ENCODE assay signal across 9 cellular contexts in genomic region chr2:219442206-219443015, GRCh38. TPM values are rescaled to one million over a fixed set of nuclear protein-coding genes. Genes with fewer than 3 reads are reported as not detected.
A peak's percentile ranks its signal among the peaks of the same experiment; 100 is the strongest.
DNase-seq lines count a peak whose midpoint lies in the region; ATAC-seq, FAIRE-seq and TF ChIP-seq lines count a peak whose summit lies in the region.
"Had no signal": no experiment of that assay in that cellular context is flagged by ENCODE, and none has a peak within 500 bp of the region (broad histone marks: within the 10 kb centered on the region; RNA-seq: fewer than 3 reads in every experiment).

No MANE protein-coding gene starts in this region.

- TF ChIP-seq CTCF in ascending aorta (IDR thresholded peaks at IDR 0.05) (no peak), HepG2 (CRISPR knock-in tag; IDR thresholded peaks at IDR 0.05) (no peak), transverse colon (IDR thresholded peaks at IDR 0.05) (no peak)

- no peaks in the 10 kb centered on the region for H3K9me3 ChIP-seq in ascending aorta
- H3K9me3 ChIP-seq in HepG2 (ENCODE audit: low read length): no peaks in the 10 kb centered on the region
- H3K9me3 ChIP-seq in transverse colon: no peaks in the 10 kb centered on the region

- peak overlapping the region; percentile 74 to 84 for H3K4me3 Mint-ChIP-seq in activated T-cell treated with anti-CD3 and anti-CD28 coated beads, Interleukin-2, amount 50 U/mL, for 72 hours

- H3K4me1 ChIP-seq in ascending aorta: peaks cover 8 to 53% of the 10 kb centered on the region in 2 donors
- no peaks in the 10 kb centered on the region for H3K4me1 ChIP-seq in HepG2 (ENCODE audit: insufficient read depth, low read length)
- peaks cover 0 to 11% (median 1%) of the 10 kb centered on the region in 4 donors for H3K4me1 ChIP-seq in transverse colon

- H3K4me3 ChIP-seq in ascending aorta (peak overlapping the region; percentile 85 to 89), HepG2 (replicated peaks in 1 of 3; ENCODE audit: insufficient read depth in 1 of 3, low read depth in 2 of 3, low read length in 3 of 3) (peak overlapping the region in 1 of 3 experiments; percentile 39; a peak in 1 of 6 replicates), transverse colon (peak overlapping the region; percentile 45 to 63 (median 60))

- no peaks in the 10 kb centered on the region for H3K9me3 Mint-ChIP-seq in activated T-cell treated with anti-CD3 and anti-CD28 coated beads, Interleukin-2, amount 50 U/mL, for 72 hours

- H3K27ac ChIP-seq in ascending aorta (peak overlapping the region; percentile 91 to 94), HepG2 (ENCODE audit: extremely low read length, insufficient read depth, low read length) (no peak overlapping the region), transverse colon (peak overlapping the region; percentile 83 to 96 (median 85))

- H3K27me3 ChIP-seq in ascending aorta (no peaks in the 10 kb centered on the region), HepG2 (ENCODE audit: control insufficient read depth in 1 of 2, insufficient read depth in 2 of 2, low read length in 2 of 2) (peaks cover 40 to 92% of the 10 kb centered on the region in 2 experiments), transverse colon (peaks cover 67% of the 10 kb centered on the region)

- BruUV-seq in HepG2 (replicated peaks; lab: Mats Ljungman, UMichigan): no TSS peak

- in situ Hi-C loops in HepG2 (cut with HindIII; ENCODE audit: extremely low pct_ligation_motif_present, low pct_unique_long_range_greater_than_20kb) (no loop called here), transverse colon (cut with MboI; ENCODE audit: low pct_ligation_motif_present in 1 of 4, low pct_unique_long_range_greater_than_20kb in 1 of 4, low sequenced_read_pairs in 3 of 4) (no loop called here)

- peaks cover 10% of the 10 kb centered on the region for H3K4me1 Mint-ChIP-seq in activated T-cell treated with anti-CD3 and anti-CD28 coated beads, Interleukin-2, amount 50 U/mL, for 72 hours (ENCODE audit: low read depth)

- no peak overlapping the region for H3K9ac ChIP-seq in HepG2 (ENCODE audit: insufficient read depth, low read depth, low read length)

- no peak for FAIRE-seq in HepG2 (lab: Jason Lieb, UNC)

- CTCF ChIA-PET in HepG2 (lab: Yijun Ruan, JAX; ENCODE audit: low intra/inter-chr PET ratio, low total read pairs): no interaction called here

- no peak for TF ChIP-seq POLR2A in HepG2 (IDR thresholded peaks at IDR 0.05; ENCODE audit: insufficient read depth in 1 of 2, low read depth in 2 of 2, low read length in 2 of 2)
- no peak for TF ChIP-seq POLR2A in transverse colon (IDR thresholded peaks at IDR 0.05)

- H3K36me3 ChIP-seq in ascending aorta (peaks cover 2 to 4% of the 10 kb centered on the region in 2 donors), HepG2 (replicated peaks in 1 of 2; ENCODE audit: control insufficient read depth in 1 of 2, insufficient read depth in 2 of 2, low read length in 2 of 2) (no peaks in the 10 kb centered on the region), transverse colon (no peaks in the 10 kb centered on the region)

- no peaks in the 10 kb centered on the region for H3K36me3 Mint-ChIP-seq in activated T-cell treated with anti-CD3 and anti-CD28 coated beads, Interleukin-2, amount 50 U/mL, for 72 hours (ENCODE audit: insufficient read depth in 2 of 2)

- no peak for TF ChIP-seq RAD21 in HepG2 (CRISPR knock-in tag; IDR thresholded peaks at IDR 0.05)

- ATAC-seq in activated T-cell treated with anti-CD3 and anti-CD28 coated beads, Interleukin-2, amount 50 U/mL, for 72 hours (replicated peaks in 1 of 2): no peak
- ATAC-seq in HepG2 (peak; percentile 6; the same call in 1 of the 3 replicates), GM18858 (IDR thresholded peaks at IDR 0.05; ENCODE audit: unreplicated experiment) (no peak)

- peaks cover 4% of the 10 kb centered on the region; the same call in 1 of the 2 replicates for H4K20me1 ChIP-seq in HepG2 (ENCODE audit: insufficient read depth, low read length)

- no peak overlapping the region for H3K4me2 ChIP-seq in HepG2 (ENCODE audit: low read depth, low read length)

- POLR2A ChIA-PET in HepG2 (lab: Yijun Ruan, JAX): no interaction called here

- peaks cover 20% of the 10 kb centered on the region for H3K27me3 Mint-ChIP-seq in activated T-cell treated with anti-CD3 and anti-CD28 coated beads, Interleukin-2, amount 50 U/mL, for 72 hours (ENCODE audit: low read depth)

- intact Hi-C loops in ascending aorta (cut with DNase I): loop anchor here (5.0 kb wide), 1 partner anchor 35 kb away; no protein-coding TSS in a partner anchor
- intact Hi-C loops in HepG2 (cut with micrococcal nuclease; ENCODE audit: unreplicated experiment): no loop called here
- intact Hi-C loops in transverse colon (cut with DNase I; ENCODE audit: low total_unique reads): no loop called here

- no peaks in the 10 kb centered on the region for H3K79me2 ChIP-seq in HepG2 (ENCODE audit: insufficient read depth, low read length)

- H2AFZ ChIP-seq in HepG2 (ENCODE audit: low read length): no peak overlapping the region

- DNase-seq in activated T-cell treated with anti-CD3 and anti-CD28 coated beads, Interleukin-2, amount 50 U/mL, for 72 hours: no peak
- DNase-seq in activated T-cell treated with anti-CD3 and anti-CD28 coated beads for 4 hours: no peak
- DNase-seq in ascending aorta (ENCODE audit: low spot score in 2 of 2): no peak
- DNase-seq in HepG2 (ENCODE audit: low spot score): no peak
- DNase-seq in transverse colon: no peak
- DNase-seq in SIG-M5 (lab: John Stamatoyannopoulos, UW): no peak
- DNase-seq in NCI-H1436 treated with DMSO at 0.1 percent for 48 hours (lab: John Stamatoyannopoulos, UW): no peak

- TF ChIP-seq EP300 in HepG2 (IDR thresholded peaks at IDR 0.05; ENCODE audit: low read depth in 2 of 2, low read length in 2 of 2) (no peak), HepG2 (CRISPR knock-in tag; IDR thresholded peaks at IDR 0.05; ENCODE audit: borderline replicate concordance) (no peak), transverse colon (IDR thresholded peaks at IDR 0.05; ENCODE audit: low read depth) (no peak)

- H3K27ac Mint-ChIP-seq in activated T-cell treated with anti-CD3 and anti-CD28 coated beads, Interleukin-2, amount 50 U/mL, for 72 hours: no peak overlapping the region

- 22% methylated on average over 36 of the region's 45 CpGs for WGBS in HepG2 (ENCODE audit: low lambda C conversion rate)
- WGBS in transverse colon (ENCODE audit: low coverage in 1 of 2), 2 donors: 4% methylated on average over 42 of the region's 45 CpGs; no CpG with 5 or more reads in 1 of the 2 donors

RNA-seq across cellular contexts. Expression of gene SPEG, which starts 7.8 kb away (rescaled TPM):
- 1 to 10 TPM; 4.8 to 6.9 TPM for total RNA-seq in activated T-cell treated with anti-CD3 and anti-CD28 coated beads, Interleukin-2, amount 50 U/mL, for 72 hours
- total RNA-seq in ascending aorta (390 TPM), HepG2 (2016; rRNA removed; fragmentation: Illumina TruSeq; extraction: Trizol) (0.18 TPM in 1 of 2 replicates, not detected in the other), transverse colon (10 to 100 TPM; 26.5 to 95.8 (median 48.5) TPM)
- 0.51 TPM in 1 of 2 replicates, not detected in the other for total RNA-seq in HepG2 (2016; cell fraction: cytosol; rRNA removed; fragmentation: Illumina TruSeq; extraction: Trizol; ENCODE audit: low read depth)
- 0.06 TPM in 1 of 2 replicates, not detected in the other for total RNA-seq in HepG2 (2016; cell fraction: insoluble cytoplasmic fraction; rRNA removed; fragmentation: Illumina TruSeq; extraction: Trizol)
- total RNA-seq in HepG2 (2016; cell fraction: membrane; rRNA removed; fragmentation: Illumina TruSeq; extraction: Trizol): 0.12 and 1.1 TPM in 2 replicates
- 0.71 TPM in 1 of 2 replicates, not detected in the other for total RNA-seq in HepG2 (2016; cell fraction: nucleus; rRNA removed; fragmentation: Illumina TruSeq; extraction: Trizol)
- 0.24 and 0.94 TPM in 2 replicates for polyA plus RNA-seq in HepG2 (2011; rRNA removed)
- 0.13 and 0.20 TPM in 2 replicates for polyA plus RNA-seq in HepG2 (2011; cell fraction: cytosol; rRNA removed)
- polyA plus RNA-seq in HepG2 (2011; cell fraction: nucleus; rRNA removed): 0.45 and 1.0 TPM in 2 replicates
- 0.93 and 1.4 TPM in 2 replicates for polyA plus RNA-seq in HepG2 (2012)
- 0.38 and 0.63 TPM in 2 replicates for polyA plus RNA-seq in HepG2 (2016; cell fraction: cytosol; fragmentation: Illumina TruSeq; extraction: Trizol; ENCODE audit: low read depth)
- polyA plus RNA-seq in HepG2 (2016; cell fraction: insoluble cytoplasmic fraction; fragmentation: Illumina TruSeq; extraction: Trizol; ENCODE audit: low read depth): 0.98 TPM in 1 of 2 replicates, not detected in the other
- polyA plus RNA-seq in HepG2 (2016; cell fraction: membrane; fragmentation: Illumina TruSeq; extraction: Trizol; ENCODE audit: low read depth): 0.58 and 1.4 TPM in 2 replicates
- 0.41 TPM in 1 of 2 replicates, not detected in the other for polyA plus RNA-seq in HepG2 (2016; cell fraction: nucleus; fragmentation: Illumina TruSeq; extraction: Trizol; ENCODE audit: insufficient read depth, low read depth)
- polyA minus RNA-seq in HepG2 (2011; rRNA and poly(A)+ RNA removed; ENCODE audit: low replicate concordance): 0.44 and 4.0 TPM in 2 replicates
- not detected in 2 replicates for polyA minus RNA-seq in HepG2 (2011; cell fraction: cytosol; rRNA and poly(A)+ RNA removed)
- 0.37 and 1.8 TPM in 2 replicates for polyA minus RNA-seq in HepG2 (2011; cell fraction: nucleus; rRNA and poly(A)+ RNA removed)

RNA-seq across cellular contexts. Expression of gene DES, which starts 24.2 kb away (rescaled TPM):
- under 1 TPM in 1 of 2 donors, not detected in 1; 0.10 TPM for total RNA-seq in activated T-cell treated with anti-CD3 and anti-CD28 coated beads, Interleukin-2, amount 50 U/mL, for 72 hours
- 182 TPM for total RNA-seq in ascending aorta
- total RNA-seq in HepG2 (2016; rRNA removed; fragmentation: Illumina TruSeq; extraction: Trizol): not detected in 2 replicates
- total RNA-seq in HepG2 (2016; cell fraction: cytosol; rRNA removed; fragmentation: Illumina TruSeq; extraction: Trizol; ENCODE audit: low read depth): 0.10 TPM in 1 of 2 replicates, not detected in the other
- total RNA-seq in HepG2 (2016; cell fraction: insoluble cytoplasmic fraction; rRNA removed; fragmentation: Illumina TruSeq; extraction: Trizol): not detected in 2 replicates
- not detected in 2 replicates for total RNA-seq in HepG2 (2016; cell fraction: membrane; rRNA removed; fragmentation: Illumina TruSeq; extraction: Trizol)
- not detected in 2 replicates for total RNA-seq in HepG2 (2016; cell fraction: nucleus; rRNA removed; fragmentation: Illumina TruSeq; extraction: Trizol)
- polyA plus RNA-seq in HepG2 (2011; rRNA removed): 0.21 TPM in 1 of 2 replicates, not detected in the other
- 0.05 and 0.09 TPM in 2 replicates for polyA plus RNA-seq in HepG2 (2011; cell fraction: cytosol; rRNA removed)
- 0.51 TPM in 1 of 2 replicates, not detected in the other for polyA plus RNA-seq in HepG2 (2011; cell fraction: nucleus; rRNA removed)
- polyA plus RNA-seq in HepG2 (2012): not detected in 2 replicates
- not detected in 2 replicates for polyA plus RNA-seq in HepG2 (2016; cell fraction: cytosol; fragmentation: Illumina TruSeq; extraction: Trizol; ENCODE audit: low read depth)
- polyA plus RNA-seq in HepG2 (2016; cell fraction: insoluble cytoplasmic fraction; fragmentation: Illumina TruSeq; extraction: Trizol; ENCODE audit: low read depth): not detected in 2 replicates
- not detected in 2 replicates for polyA plus RNA-seq in HepG2 (2016; cell fraction: membrane; fragmentation: Illumina TruSeq; extraction: Trizol; ENCODE audit: low read depth)
- not detected in 2 replicates for polyA plus RNA-seq in HepG2 (2016; cell fraction: nucleus; fragmentation: Illumina TruSeq; extraction: Trizol; ENCODE audit: insufficient read depth, low read depth)
- 0.06 and 8.3 TPM in 2 replicates for polyA minus RNA-seq in HepG2 (2011; rRNA and poly(A)+ RNA removed; ENCODE audit: low replicate concordance)
- not detected in 2 replicates for polyA minus RNA-seq in HepG2 (2011; cell fraction: cytosol; rRNA and poly(A)+ RNA removed)
- polyA minus RNA-seq in HepG2 (2011; cell fraction: nucleus; rRNA and poly(A)+ RNA removed): not detected in 2 replicates
- over 10,000 TPM in 1 of 4 donors, 1,000 to 10,000 TPM in 2, 100 to 1,000 TPM in 1; 1,000 to 12,373 (median 1,519) TPM for total RNA-seq in transverse colon
- total RNA-seq: HT1080 had no signal

RNA-seq across cellular contexts. Expression of gene DNPEP, which starts 54.7 kb away (rescaled TPM):
- total RNA-seq in activated T-cell treated with anti-CD3 and anti-CD28 coated beads, Interleukin-2, amount 50 U/mL, for 72 hours: 10 to 100 TPM; 61.5 to 71.0 TPM
- 113 TPM for total RNA-seq in ascending aorta
- total RNA-seq in HepG2 (2016; rRNA removed; fragmentation: Illumina TruSeq; extraction: Trizol): 103 and 104 TPM in 2 replicates
- total RNA-seq in HepG2 (2016; cell fraction: cytosol; rRNA removed; fragmentation: Illumina TruSeq; extraction: Trizol; ENCODE audit: low read depth): 50.2 and 51.7 TPM in 2 replicates
- 93.4 and 106 TPM in 2 replicates for total RNA-seq in HepG2 (2016; cell fraction: insoluble cytoplasmic fraction; rRNA removed; fragmentation: Illumina TruSeq; extraction: Trizol)
- 77.6 and 92.7 TPM in 2 replicates for total RNA-seq in HepG2 (2016; cell fraction: membrane; rRNA removed; fragmentation: Illumina TruSeq; extraction: Trizol)
- total RNA-seq in HepG2 (2016; cell fraction: nucleus; rRNA removed; fragmentation: Illumina TruSeq; extraction: Trizol): 62.5 and 67.1 TPM in 2 replicates
- 109 and 130 TPM in 2 replicates for polyA plus RNA-seq in HepG2 (2011; rRNA removed)
- polyA plus RNA-seq in HepG2 (2011; cell fraction: cytosol; rRNA removed): 66.5 and 97.7 TPM in 2 replicates
- polyA plus RNA-seq in HepG2 (2011; cell fraction: nucleus; rRNA removed): 277 and 306 TPM in 2 replicates
- polyA plus RNA-seq in HepG2 (2012): 76.3 and 101 TPM in 2 replicates
- polyA plus RNA-seq in HepG2 (2016; cell fraction: cytosol; fragmentation: Illumina TruSeq; extraction: Trizol; ENCODE audit: low read depth): 62.5 and 80.3 TPM in 2 replicates
- polyA plus RNA-seq in HepG2 (2016; cell fraction: insoluble cytoplasmic fraction; fragmentation: Illumina TruSeq; extraction: Trizol; ENCODE audit: low read depth): 93.7 and 94.8 TPM in 2 replicates
- polyA plus RNA-seq in HepG2 (2016; cell fraction: membrane; fragmentation: Illumina TruSeq; extraction: Trizol; ENCODE audit: low read depth): 72.3 and 84.5 TPM in 2 replicates
- polyA plus RNA-seq in HepG2 (2016; cell fraction: nucleus; fragmentation: Illumina TruSeq; extraction: Trizol; ENCODE audit: insufficient read depth, low read depth): 145 and 149 TPM in 2 replicates
- 78.0 and 193 TPM in 2 replicates for polyA minus RNA-seq in HepG2 (2011; rRNA and poly(A)+ RNA removed; ENCODE audit: low replicate concordance)
- 37.2 and 45.9 TPM in 2 replicates for polyA minus RNA-seq in HepG2 (2011; cell fraction: cytosol; rRNA and poly(A)+ RNA removed)
- polyA minus RNA-seq in HepG2 (2011; cell fraction: nucleus; rRNA and poly(A)+ RNA removed): 77.3 and 82.6 TPM in 2 replicates
- total RNA-seq in transverse colon: 100 to 1,000 TPM in 2 of 4 donors, 10 to 100 TPM in 2; 61.3 to 142 (median 104) TPM

RNA-seq across cellular contexts. Expression of gene GMPPA, which starts 56.3 kb away (rescaled TPM):
- total RNA-seq in activated T-cell treated with anti-CD3 and anti-CD28 coated beads, Interleukin-2, amount 50 U/mL, for 72 hours: 10 to 100 TPM; 39.4 to 47.3 TPM
- 11.4 TPM for total RNA-seq in ascending aorta
- total RNA-seq in HepG2 (2016; rRNA removed; fragmentation: Illumina TruSeq; extraction: Trizol): 81.1 and 88.7 TPM in 2 replicates
- 41.1 and 50.9 TPM in 2 replicates for total RNA-seq in HepG2 (2016; cell fraction: cytosol; rRNA removed; fragmentation: Illumina TruSeq; extraction: Trizol; ENCODE audit: low read depth)
- total RNA-seq in HepG2 (2016; cell fraction: insoluble cytoplasmic fraction; rRNA removed; fragmentation: Illumina TruSeq; extraction: Trizol): 81.2 and 82.9 TPM in 2 replicates
- total RNA-seq in HepG2 (2016; cell fraction: membrane; rRNA removed; fragmentation: Illumina TruSeq; extraction: Trizol): 59.8 and 79.0 TPM in 2 replicates
- 39.6 and 46.3 TPM in 2 replicates for total RNA-seq in HepG2 (2016; cell fraction: nucleus; rRNA removed; fragmentation: Illumina TruSeq; extraction: Trizol)
- polyA plus RNA-seq in HepG2 (2011; rRNA removed): 106 and 115 TPM in 2 replicates
- polyA plus RNA-seq in HepG2 (2011; cell fraction: cytosol; rRNA removed): 98.1 and 128 TPM in 2 replicates
- polyA plus RNA-seq in HepG2 (2011; cell fraction: nucleus; rRNA removed): 123 and 155 TPM in 2 replicates
- polyA plus RNA-seq in HepG2 (2012): 44.8 and 45.3 TPM in 2 replicates
- 40.7 and 53.5 TPM in 2 replicates for polyA plus RNA-seq in HepG2 (2016; cell fraction: cytosol; fragmentation: Illumina TruSeq; extraction: Trizol; ENCODE audit: low read depth)
- polyA plus RNA-seq in HepG2 (2016; cell fraction: insoluble cytoplasmic fraction; fragmentation: Illumina TruSeq; extraction: Trizol; ENCODE audit: low read depth): 88.1 and 98.3 TPM in 2 replicates
- polyA plus RNA-seq in HepG2 (2016; cell fraction: membrane; fragmentation: Illumina TruSeq; extraction: Trizol; ENCODE audit: low read depth): 54.7 and 71.1 TPM in 2 replicates
- polyA plus RNA-seq in HepG2 (2016; cell fraction: nucleus; fragmentation: Illumina TruSeq; extraction: Trizol; ENCODE audit: insufficient read depth, low read depth): 87.2 and 90.5 TPM in 2 replicates
- 98.5 and 174 TPM in 2 replicates for polyA minus RNA-seq in HepG2 (2011; rRNA and poly(A)+ RNA removed; ENCODE audit: low replicate concordance)
- 43.2 and 68.0 TPM in 2 replicates for polyA minus RNA-seq in HepG2 (2011; cell fraction: cytosol; rRNA and poly(A)+ RNA removed)
- polyA minus RNA-seq in HepG2 (2011; cell fraction: nucleus; rRNA and poly(A)+ RNA removed): 32.6 and 38.2 TPM in 2 replicates
- total RNA-seq in transverse colon: 10 to 100 TPM; 25.1 to 41.1 (median 36.4) TPM

Comparison
In these comparisons a context has a peak if more than half of its experiments do, and no peak if none do; other contexts are left out.
1. RNA of gene DES, which starts 24.2 kb away (total RNA-seq): 1,000 to 12,373 TPM in transverse colon and 182 TPM in ascending aorta (single experiment); 0.10 TPM in activated T-cell treated with anti-CD3 and anti-CD28 coated beads, Interleukin-2, amount 50 U/mL, for 72 hours and 0.10 TPM in HepG2; every median in the first group is over 100 times any median in the second.